8 cellular contexts compared by ENCODE assay signal in genomic region chr14:24481622-24482324, GRCh38. TPM values are rescaled to one million over a fixed set of nuclear protein-coding genes. Genes with fewer than 3 reads are reported as not detected.
DNase-seq lines count a peak whose midpoint lies in the region; ATAC-seq and TF ChIP-seq lines count a peak whose summit lies in the region.

No MANE protein-coding gene starts in this region.

- no peak overlapping the region for H3K27ac ChIP-seq in gastroesophageal sphincter

- H3K4me3 ChIP-seq in gastroesophageal sphincter = no peak overlapping the region

- ATAC-seq in activated CD4-positive, CD25-positive, alpha-beta regulatory T cell treated with anti-CD3 and anti-CD28 coated beads, Interleukin-2, amount 50 U/mL, for 24 hours = peak; percentile 44 to 67
- ATAC-seq in gastroesophageal sphincter = no peak

- TF ChIP-seq EP300 in gastroesophageal sphincter (IDR thresholded peaks at IDR 0.05) = no peak

- H3K9me3 ChIP-seq in gastroesophageal sphincter = no peaks in the 10 kb centered on the region

- peaks cover 5% of the 10 kb centered on the region for H3K27me3 Mint-ChIP-seq in HFFc6 (ENCODE audit: insufficient read depth)

- H3K4me3 Mint-ChIP-seq in HFFc6 = peak overlapping the region; percentile 41; the same call in 1 of the 2 replicates

- no peak overlapping the region for H3K27ac Mint-ChIP-seq in HFFc6

- peaks cover 9% of the 10 kb centered on the region for H3K27me3 ChIP-seq in gastroesophageal sphincter

- H3K36me3 Mint-ChIP-seq in HFFc6 (ENCODE audit: low read depth) = no peaks in the 10 kb centered on the region

- WGBS in gastroesophageal sphincter (ENCODE audit: low coverage in 1 of 2), 2 donors = 0 to 58% methylated on average over 1 to 3 of the region's 23 CpGs

- H3K36me3 ChIP-seq in gastroesophageal sphincter = no peaks in the 10 kb centered on the region

- DNase-seq in activated CD4-positive, CD25-positive, alpha-beta regulatory T cell (lab: John Stamatoyannopoulos, UW) = no peak
- DNase-seq in HFFc6 (peak; percentile 20), NCI-H748 (lab: John Stamatoyannopoulos, UW; ENCODE audit: unreplicated experiment) (peak; percentile 33), activated T-cell treated with anti-CD3 and anti-CD28 coated beads for 1 hour (ENCODE audit: low read depth) (peak; percentile 22), SKM-1 treated with dmso at 0.1 percent for 144 hours (lab: John Stamatoyannopoulos, UW; ENCODE audit: unreplicated experiment) (no peak)
- peak; percentile 43 to 48 for DNase-seq in stimulated activated CD4-positive, alpha-beta T cell treated with anti-CD3 and anti-CD28 coated beads, Interleukin-15, amount 100 ng/mL, for 48 hours (ENCODE audit: low read depth in 2 of 2)

- H3K9me3 Mint-ChIP-seq in HFFc6 = no peaks in the 10 kb centered on the region

- peak in 1 of 2 donors; percentile 16 for TF ChIP-seq POLR2A in gastroesophageal sphincter (IDR thresholded peaks at IDR 0.05)

- peaks cover 19% of the 10 kb centered on the region for H3K4me1 Mint-ChIP-seq in HFFc6 (ENCODE audit: low read depth)

- no peaks in the 10 kb centered on the region for H3K4me1 ChIP-seq in gastroesophageal sphincter

- peak; percentile 77 for TF ChIP-seq CTCF in HFFc6 (IDR thresholded peaks at IDR 0.05)
- peak in 3 of 4 experiments; percentile 8 to 26 (median 10) for TF ChIP-seq CTCF in gastroesophageal sphincter (IDR thresholded peaks at IDR 0.05)

RNA-seq across cellular contexts. Expression of gene CMA1, which starts 26.3 kb away (rescaled TPM):
- total RNA-seq in HFFc6 (2021; fragmentation: NEBNext Ultra II Directional; extraction: Animal tissue kit (Norgen Biotek cat#: 25700)) = not detected
- total RNA-seq in gastroesophageal sphincter = 1 to 10 TPM in 1 of 4 donors, under 1 TPM in 1, not detected in 2; 0.93 to 9.8 TPM

RNA-seq across cellular contexts. Expression of gene SDR39U1, which starts 39.2 kb away (rescaled TPM):
- 10 to 100 TPM; 29.6 to 35.7 (median 31.6) TPM for total RNA-seq in HFFc6 (2021; fragmentation: NEBNext Ultra II Directional; extraction: Animal tissue kit (Norgen Biotek cat#: 25700))
- total RNA-seq in gastroesophageal sphincter = 10 to 100 TPM; 21.5 to 39.7 (median 31.3) TPM

RNA-seq across cellular contexts. Expression of gene KHNYN, which starts 52.0 kb away (rescaled TPM):
- 10 to 100 TPM; 25.4 to 29.2 (median 28.0) TPM for total RNA-seq in HFFc6 (2021; fragmentation: NEBNext Ultra II Directional; extraction: Animal tissue kit (Norgen Biotek cat#: 25700))
- total RNA-seq in gastroesophageal sphincter = 10 to 100 TPM; 50.7 to 68.0 (median 61.3) TPM

RNA-seq across cellular contexts. Expression of gene CBLN3, which starts 52.3 kb away (rescaled TPM):
- total RNA-seq in HFFc6 (2021; fragmentation: NEBNext Ultra II Directional; extraction: Animal tissue kit (Norgen Biotek cat#: 25700)) = 1 to 10 TPM; 3.3 to 5.0 (median 3.9) TPM
- 1 to 10 TPM in 3 of 4 donors, under 1 TPM in 1; 0.49 to 2.8 (median 2.1) TPM for total RNA-seq in gastroesophageal sphincter

Comparison
In these comparisons a context has a peak if more than half of its experiments do, and no peak if none do; other contexts are left out.
1. DNase-seq: peak in HFFc6 (single experiment), NCI-H748 (single experiment), activated T-cell treated with anti-CD3 and anti-CD28 coated beads for 1 hour (single experiment) and stimulated activated CD4-positive, alpha-beta T cell treated with anti-CD3 and anti-CD28 coated beads, Interleukin-15, amount 100 ng/mL, for 48 hours (2 of 2); none in activated CD4-positive, CD25-positive, alpha-beta regulatory T cell (0 of 4) and SKM-1 treated with dmso at 0.1 percent for 144 hours (single experiment).